11 cellular contexts compared by ENCODE assay signal in the genomic region with DNA sequence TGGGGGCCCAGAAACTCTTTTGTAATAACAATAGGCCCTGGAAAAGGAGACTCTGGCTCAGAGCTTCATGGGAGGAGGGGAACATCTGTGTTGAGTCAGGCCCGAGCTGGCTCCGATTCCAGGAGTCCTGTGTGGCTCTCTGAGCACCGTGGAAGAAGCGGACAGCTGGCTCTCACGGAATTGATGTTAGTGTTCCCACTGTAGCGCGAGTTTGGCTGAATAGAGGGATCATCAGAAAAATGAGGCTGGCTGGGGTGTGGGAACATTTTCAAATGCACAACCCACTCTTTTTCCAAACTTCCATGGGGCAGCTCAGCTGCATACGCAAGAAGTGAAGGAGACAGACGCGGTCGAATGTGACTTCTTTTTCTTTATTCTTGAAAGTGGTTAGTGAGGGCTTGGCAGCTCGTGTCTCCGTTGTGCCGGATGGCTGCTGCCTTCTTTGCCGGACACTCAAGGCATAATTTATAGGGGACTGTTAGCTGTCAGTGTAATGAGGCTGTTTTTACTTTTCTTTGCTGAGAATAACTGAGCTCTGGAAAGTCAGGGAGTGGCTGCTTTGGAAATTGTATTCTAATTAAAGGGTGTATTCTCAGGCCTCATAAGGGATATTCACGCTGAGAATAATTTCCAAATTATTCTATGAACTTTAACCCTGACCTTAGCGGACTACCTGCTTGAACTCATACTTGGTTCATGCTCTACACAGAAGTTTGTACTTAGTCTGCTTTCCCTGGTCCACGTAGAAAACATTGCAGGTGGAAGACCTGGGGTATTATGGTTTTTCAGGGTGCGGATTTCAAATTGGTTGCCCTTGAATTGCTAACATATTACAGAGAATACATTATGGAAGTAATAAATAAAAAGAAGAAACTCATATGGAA. TPM values are rescaled to one million over a fixed set of nuclear protein-coding genes. Genes with fewer than 3 reads are reported as not detected.
DNase-seq lines count a peak whose midpoint lies in the region; TF ChIP-seq lines count a peak whose summit lies in the region.
"Had no signal": no experiment of that assay in that cellular context is flagged by ENCODE, and none has a peak within 500 bp of the region (broad histone marks: within the 10 kb centered on the region; RNA-seq: fewer than 3 reads in every experiment).

No MANE protein-coding gene starts in this region.

- intact Hi-C loops in activated T-helper 1 cell treated with anti-CD3 and anti-CD28 coated beads, Interleukin-12 subunit alpha, Interleukin-12 subunit beta, Interleukin-2, Interleukin-4 antibody, amounts not matched to agents 30 ng/mL and 10 ng/mL and 1 ng/mL, durations not matched to agents 14 hours and 24 hours and 36 hours (cut with micrococcal nuclease), result no loop called here

- H3K36me3 Mint-ChIP-seq in nephron progenitor cell (ENCODE audit: low read depth), result peaks cover 34% of the 10 kb centered on the region
- peaks cover 7 to 49% (median 26%) of the 10 kb centered on the region in 3 donors for H3K36me3 Mint-ChIP-seq in immature natural killer cell
- H3K36me3 Mint-ChIP-seq in activated T-helper 1 cell treated with anti-CD3 and anti-CD28 coated beads, Interleukin-12 subunit alpha, Interleukin-12 subunit beta, Interleukin-2, Interleukin-4 antibody, amounts not matched to agents 30 ng/mL and 10 ng/mL and 1 ng/mL, durations not matched to agents 14 hours and 24 hours and 36 hours (ENCODE audit: low read depth), result peaks cover 80% of the 10 kb centered on the region

- peak overlapping the region; percentile 55 for H3K4me3 ChIP-seq in fibroblast of the aortic adventitia (ENCODE audit: low read depth, low read length)
- H3K4me3 ChIP-seq: HAP-1 had no signal

- H3K9me3 Mint-ChIP-seq in nephron progenitor cell (no peaks in the 10 kb centered on the region), immature natural killer cell (peaks cover 0 to 1% (median 0%) of the 10 kb centered on the region in 6 donors)
- H3K9me3 Mint-ChIP-seq in activated T-helper 1 cell treated with anti-CD3 and anti-CD28 coated beads, Interleukin-12 subunit alpha, Interleukin-12 subunit beta, Interleukin-2, Interleukin-4 antibody, amounts not matched to agents 30 ng/mL and 10 ng/mL and 1 ng/mL, durations not matched to agents 14 hours and 24 hours and 36 hours, result peaks cover 4% of the 10 kb centered on the region

- peaks cover 36% of the 10 kb centered on the region for H3K4me1 Mint-ChIP-seq in nephron progenitor cell
- peaks cover 34 to 73% of the 10 kb centered on the region in 2 donors for H3K4me1 Mint-ChIP-seq in immature natural killer cell
- peaks cover 78% of the 10 kb centered on the region for H3K4me1 Mint-ChIP-seq in activated T-helper 1 cell treated with anti-CD3 and anti-CD28 coated beads, Interleukin-12 subunit alpha, Interleukin-12 subunit beta, Interleukin-2, Interleukin-4 antibody, amounts not matched to agents 30 ng/mL and 10 ng/mL and 1 ng/mL, durations not matched to agents 14 hours and 24 hours and 36 hours (ENCODE audit: low read depth)

- H3K4me3 Mint-ChIP-seq in nephron progenitor cell (peak overlapping the region; percentile 75), immature natural killer cell (no peak overlapping the region)
- H3K4me3 Mint-ChIP-seq in activated T-helper 1 cell treated with anti-CD3 and anti-CD28 coated beads, Interleukin-12 subunit alpha, Interleukin-12 subunit beta, Interleukin-2, Interleukin-4 antibody, amounts not matched to agents 30 ng/mL and 10 ng/mL and 1 ng/mL, durations not matched to agents 14 hours and 24 hours and 36 hours, result no peak overlapping the region

- TF ChIP-seq CTCF in fibroblast of the aortic adventitia (IDR thresholded peaks at IDR 0.05; ENCODE audit: insufficient read depth, low read length), result no peak
- no peak for TF ChIP-seq CTCF in nephron progenitor cell (IDR thresholded peaks at IDR 0.05)

- DNase-seq in AG08395 (ENCODE audit: low spot score) (peak; percentile 93), NCI-H69 (lab: John Stamatoyannopoulos, UW) (peak; percentile 85), fibroblast of the aortic adventitia (ENCODE audit: low read depth) (peak; percentile 97), nephron progenitor cell (peak; percentile 33), immature natural killer cell (no peak), NCI-H2227 treated with DMSO at 0.1 percent for 48 hours (lab: John Stamatoyannopoulos, UW) (no peak), HT-29 (ENCODE audit: low spot score) (no peak)
- no peak for DNase-seq in activated T-helper 1 cell treated with anti-CD3 and anti-CD28 coated beads, Interleukin-12 subunit alpha, Interleukin-12 subunit beta, Interleukin-2, Interleukin-4 antibody, amounts not matched to agents 30 ng/mL and 10 ng/mL and 1 ng/mL, durations not matched to agents 14 hours and 24 hours and 36 hours (ENCODE audit: low spot score)
- DNase-seq: activated CD4-positive, alpha-beta T cell treated with anti-CD3 and anti-CD28 coated beads, Interleukin-2, amount 50 U/mL, for 48 hours; DMS79 treated with DMSO at 0.1 percent for 48 hours had no signal

- H3K27me3 Mint-ChIP-seq in nephron progenitor cell (ENCODE audit: low read depth, poor library complexity) (no peaks in the 10 kb centered on the region), immature natural killer cell (ENCODE audit: low read depth in 3 of 3) (peaks cover 0 to 4% (median 0%) of the 10 kb centered on the region in 3 donors)
- H3K27me3 Mint-ChIP-seq in activated T-helper 1 cell treated with anti-CD3 and anti-CD28 coated beads, Interleukin-12 subunit alpha, Interleukin-12 subunit beta, Interleukin-2, Interleukin-4 antibody, amounts not matched to agents 30 ng/mL and 10 ng/mL and 1 ng/mL, durations not matched to agents 14 hours and 24 hours and 36 hours (ENCODE audit: insufficient read depth), result no peaks in the 10 kb centered on the region

- H3K27ac Mint-ChIP-seq in nephron progenitor cell (peak overlapping the region; percentile 99), immature natural killer cell (no peak overlapping the region)
- no peak overlapping the region for H3K27ac Mint-ChIP-seq in activated T-helper 1 cell treated with anti-CD3 and anti-CD28 coated beads, Interleukin-12 subunit alpha, Interleukin-12 subunit beta, Interleukin-2, Interleukin-4 antibody, amounts not matched to agents 30 ng/mL and 10 ng/mL and 1 ng/mL, durations not matched to agents 14 hours and 24 hours and 36 hours

RNA-seq across cellular contexts. Expression of a gene that starts 23.1 kb away (rescaled TPM):
- 15.9 and 72.1 TPM in 2 replicates for total RNA-seq in fibroblast of the aortic adventitia (ENCODE audit: low replicate concordance)
- polyA plus RNA-seq in immature natural killer cell, result 10 to 100 TPM; 20.3 to 40.5 (median 26.8) TPM
- not detected in 2 replicates for total RNA-seq in HT-29 (2014; rRNA removed; shearing (Covaris generic))
- 114 and 136 TPM in 2 replicates for total RNA-seq in activated T-helper 1 cell treated with anti-CD3 and anti-CD28 coated beads, Interleukin-12 subunit alpha, Interleukin-12 subunit beta, Interleukin-2, Interleukin-4 antibody, amounts not matched to agents 30 ng/mL and 10 ng/mL and 1 ng/mL, durations not matched to agents 14 hours and 24 hours and 36 hours

Comparison
In these comparisons a context has a peak if more than half of its experiments do, and no peak if none do; other contexts are left out.
1. DNase-seq: peak in AG08395 (single experiment), NCI-H69 (single experiment), fibroblast of the aortic adventitia (single experiment) and nephron progenitor cell (single experiment); none in immature natural killer cell (0 of 3), NCI-H2227 treated with DMSO at 0.1 percent for 48 hours (single experiment), HT-29 (single experiment) and activated T-helper 1 cell treated with anti-CD3 and anti-CD28 coated beads, Interleukin-12 subunit alpha, Interleukin-12 subunit beta, Interleukin-2, Interleukin-4 antibody, amounts not matched to agents 30 ng/mL and 10 ng/mL and 1 ng/mL, durations not matched to agents 14 hours and 24 hours and 36 hours (single experiment).
2. RNA of a gene that starts 23.1 kb away (total RNA-seq): 114 to 136 TPM in activated T-helper 1 cell treated with anti-CD3 and anti-CD28 coated beads, Interleukin-12 subunit alpha, Interleukin-12 subunit beta, Interleukin-2, Interleukin-4 antibody, amounts not matched to agents 30 ng/mL and 10 ng/mL and 1 ng/mL, durations not matched to agents 14 hours and 24 hours and 36 hours and 15.9 to 72.1 TPM in fibroblast of the aortic adventitia; not detected in HT-29; every median in the first group is over 10 times any median in the second.